Comparison of ENCODE assay signal across 21 cellular contexts in the genomic region with DNA sequence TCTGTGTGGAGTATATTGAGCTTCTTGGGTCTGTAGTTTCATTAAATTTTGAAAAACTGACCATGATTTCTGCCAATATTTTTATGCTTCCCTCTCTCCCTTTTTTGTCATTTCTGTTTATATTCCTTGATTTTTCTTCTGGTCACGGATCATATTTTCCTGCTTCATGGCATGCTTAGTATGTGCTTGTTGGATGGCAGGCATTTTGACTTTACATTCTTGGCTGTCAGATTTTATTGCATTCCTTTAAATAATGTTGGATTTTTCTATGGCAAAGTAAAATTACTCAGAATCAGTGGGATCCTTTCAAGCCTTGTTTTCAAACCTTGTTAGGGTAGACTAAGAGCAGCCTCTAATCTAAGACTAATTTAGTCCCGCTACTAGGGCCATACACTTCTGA.
DNase-seq lines count a peak whose midpoint lies in the region; ATAC-seq and TF ChIP-seq lines count a peak whose summit lies in the region.
"Had no signal": no experiment of that assay in that cellular context is flagged by ENCODE, and none has a peak within 500 bp of the region (broad histone marks: within the 10 kb centered on the region; RNA-seq: fewer than 3 reads in every experiment).

No MANE protein-coding gene starts in this region.

- H3K4ac ChIP-seq in mesenchymal stem cell (ENCODE audit: low read depth in 1 of 2, low read length in 2 of 2) = no peak overlapping the region

- no peaks in the 10 kb centered on the region for H3K9me3 Mint-ChIP-seq in activated naive CD8-positive, alpha-beta T cell (ENCODE audit: low read depth)
- no peaks in the 10 kb centered on the region for H3K9me3 Mint-ChIP-seq in activated naive CD8-positive, alpha-beta T cell treated with anti-CD3 and anti-CD28 coated beads for 36 hours
- H3K9me3 Mint-ChIP-seq: CD8-positive, alpha-beta T cell; H9 had no signal

- no peaks in the 10 kb centered on the region for H3K27me3 Mint-ChIP-seq in activated naive CD8-positive, alpha-beta T cell
- H3K27me3 Mint-ChIP-seq in activated naive CD8-positive, alpha-beta T cell treated with anti-CD3 and anti-CD28 coated beads for 36 hours = no peaks in the 10 kb centered on the region
- no peaks in the 10 kb centered on the region for H3K27me3 Mint-ChIP-seq in T-helper 17 cell

- DNase-seq in activated naive CD8-positive, alpha-beta T cell treated with anti-CD3 and anti-CD28 coated beads for 36 hours = no peak
- DNase-seq in T-helper 17 cell (no peak), fibroblast of the aortic adventitia (ENCODE audit: low read depth) (peak; percentile 6), mesenchymal stem cell (no peak), Kasumi-1 (lab: John Stamatoyannopoulos, UW) (no peak), NCI-H1105 treated with DMSO at 0.1 percent for 48 hours (lab: John Stamatoyannopoulos, UW) (no peak), NCI-H1092 (lab: John Stamatoyannopoulos, UW) (no peak)
- DNase-seq: Calu3; CD8-positive, alpha-beta T cell; DMS53; H9; NCI-H1436 treated with DMSO at 0.1 percent for 48 hours; NCI-H2029; NCI-H2171; NCI-H446; NCI-H69; Peyer's patch had no signal

- H2BK15ac ChIP-seq in mesenchymal stem cell (ENCODE audit: low read depth, poor library complexity, severe bottlenecking) = no peak overlapping the region

- H3K4me1 Mint-ChIP-seq in activated naive CD8-positive, alpha-beta T cell (ENCODE audit: low read depth) = peaks cover 14% of the 10 kb centered on the region
- H3K4me1 Mint-ChIP-seq in activated naive CD8-positive, alpha-beta T cell treated with anti-CD3 and anti-CD28 coated beads for 36 hours = peaks cover 9% of the 10 kb centered on the region
- peaks cover 28% of the 10 kb centered on the region for H3K4me1 Mint-ChIP-seq in T-helper 17 cell

- no peaks in the 10 kb centered on the region for H3K79me1 ChIP-seq in mesenchymal stem cell (replicated peaks; ENCODE audit: low read length, poor library complexity, severe bottlenecking)

- H3K9me3 ChIP-seq in T-helper 17 cell (ENCODE audit: control insufficient read depth, low read length, poor library complexity, severe bottlenecking) = no peaks in the 10 kb centered on the region
- no peaks in the 10 kb centered on the region for H3K9me3 ChIP-seq in mesenchymal stem cell (ENCODE audit: control insufficient read depth, low read length)
- H3K9me3 ChIP-seq: BLaER1 treated with 17β-estradiol and CSF1 and Interleukin-3, amounts not matched to agents 10 nM and 100 nM; Peyer's patch had no signal

- no peaks in the 10 kb centered on the region for H3K36me3 ChIP-seq in mesenchymal stem cell (ENCODE audit: control insufficient read depth in 1 of 2, insufficient read depth in 2 of 2, low read depth in 1 of 2, low read length in 2 of 2)
- H3K36me3 ChIP-seq: BLaER1 treated with 17β-estradiol and CSF1 and Interleukin-3, amounts not matched to agents 10 nM and 100 nM had no signal

- no peak for ATAC-seq in T-helper 17 cell
- ATAC-seq: CD8-positive, alpha-beta T cell; Right ventricle myocardium inferior had no signal

- H3K4me1 ChIP-seq in mesenchymal stem cell (ENCODE audit: control insufficient read depth, insufficient read depth, low read depth, low read length) = no peaks in the 10 kb centered on the region
- H3K4me1 ChIP-seq: BLaER1 treated with 17β-estradiol and CSF1 and Interleukin-3, amounts not matched to agents 10 nM and 100 nM; Peyer's patch had no signal

- H3K27ac ChIP-seq in mesenchymal stem cell (ENCODE audit: low read length, poor library complexity, severe bottlenecking) = no peak overlapping the region
- H3K27ac ChIP-seq: BLaER1 treated with 17β-estradiol and CSF1 and Interleukin-3, amounts not matched to agents 10 nM and 100 nM; KMS-11; Peyer's patch had no signal

- H3K14ac ChIP-seq in mesenchymal stem cell (ENCODE audit: low read length in 2 of 2) = no peak overlapping the region

- no peak overlapping the region for H4K8ac ChIP-seq in mesenchymal stem cell (ENCODE audit: low read length)

- H3K18ac ChIP-seq in mesenchymal stem cell (ENCODE audit: low read depth in 1 of 2, low read length in 2 of 2) = no peak overlapping the region

- H3K4me2 ChIP-seq in mesenchymal stem cell (ENCODE audit: low read length, poor library complexity, severe bottlenecking) = no peak overlapping the region
- H3K4me2 ChIP-seq: BLaER1 treated with 17β-estradiol and CSF1 and Interleukin-3, amounts not matched to agents 10 nM and 100 nM; KMS-11 had no signal

- no peak overlapping the region for H2BK120ac ChIP-seq in mesenchymal stem cell (ENCODE audit: low read depth, low read length)

- no peak overlapping the region for H3K9ac ChIP-seq in mesenchymal stem cell (ENCODE audit: low read length)
- H3K9ac ChIP-seq: BLaER1 treated with 17β-estradiol and CSF1 and Interleukin-3, amounts not matched to agents 10 nM and 100 nM; KMS-11 had no signal

- peak overlapping the region; percentile 41 for H3K27ac Mint-ChIP-seq in activated naive CD8-positive, alpha-beta T cell
- H3K27ac Mint-ChIP-seq in activated naive CD8-positive, alpha-beta T cell treated with anti-CD3 and anti-CD28 coated beads for 36 hours = no peak overlapping the region
- H3K27ac Mint-ChIP-seq in T-helper 17 cell = peak overlapping the region; percentile 8
- H3K27ac Mint-ChIP-seq: CD8-positive, alpha-beta T cell; H9 had no signal

- H2AK5ac ChIP-seq in mesenchymal stem cell (ENCODE audit: low read length, severe bottlenecking) = no peak overlapping the region

- no peak overlapping the region for H3K23ac ChIP-seq in mesenchymal stem cell (ENCODE audit: low read length in 2 of 2)

- H3K36me3 Mint-ChIP-seq in activated naive CD8-positive, alpha-beta T cell = peaks cover 31% of the 10 kb centered on the region
- peaks cover 37% of the 10 kb centered on the region for H3K36me3 Mint-ChIP-seq in activated naive CD8-positive, alpha-beta T cell treated with anti-CD3 and anti-CD28 coated beads for 36 hours
- peaks cover 11% of the 10 kb centered on the region for H3K36me3 Mint-ChIP-seq in T-helper 17 cell (ENCODE audit: low read depth)

- no peak overlapping the region for H2BK5ac ChIP-seq in mesenchymal stem cell (ENCODE audit: low read depth, low read length, poor library complexity, severe bottlenecking)

- no peak overlapping the region for H3K4me3 ChIP-seq in fibroblast of the aortic adventitia (ENCODE audit: low read depth, low read length)
- H3K4me3 ChIP-seq in mesenchymal stem cell (ENCODE audit: insufficient read depth in 1 of 2, low read depth in 1 of 2, low read length in 2 of 2) = no peak overlapping the region
- H3K4me3 ChIP-seq: BLaER1 treated with 17β-estradiol and CSF1 and Interleukin-3, amounts not matched to agents 10 nM and 100 nM; Peyer's patch had no signal

- no peak overlapping the region for H3K4me3 Mint-ChIP-seq in activated naive CD8-positive, alpha-beta T cell
- H3K4me3 Mint-ChIP-seq in activated naive CD8-positive, alpha-beta T cell treated with anti-CD3 and anti-CD28 coated beads for 36 hours = no peak overlapping the region
- no peak overlapping the region for H3K4me3 Mint-ChIP-seq in T-helper 17 cell
- H3K4me3 Mint-ChIP-seq: CD8-positive, alpha-beta T cell; H9 had no signal

- H3K27me3 ChIP-seq in mesenchymal stem cell (ENCODE audit: control insufficient read depth in 1 of 2, insufficient read depth in 1 of 2, low read length in 2 of 2) = no peaks in the 10 kb centered on the region
- H3K27me3 ChIP-seq: BLaER1 treated with 17β-estradiol and CSF1 and Interleukin-3, amounts not matched to agents 10 nM and 100 nM; Peyer's patch had no signal

- H4K91ac ChIP-seq in mesenchymal stem cell (ENCODE audit: low read length) = no peak overlapping the region

- 95% methylated on average over 2 of the region's 2 CpGs for WGBS in mesenchymal stem cell

- no peak overlapping the region for H2AFZ ChIP-seq in mesenchymal stem cell (ENCODE audit: low read depth, low read length)

- H2BK12ac ChIP-seq in mesenchymal stem cell (ENCODE audit: low read length in 2 of 2) = no peak overlapping the region

- no peak for TF ChIP-seq CTCF in fibroblast of the aortic adventitia (IDR thresholded peaks at IDR 0.05; ENCODE audit: insufficient read depth, low read length)
